Comparison of ENCODE assay signal across 25 cellular contexts in the genomic region with DNA sequence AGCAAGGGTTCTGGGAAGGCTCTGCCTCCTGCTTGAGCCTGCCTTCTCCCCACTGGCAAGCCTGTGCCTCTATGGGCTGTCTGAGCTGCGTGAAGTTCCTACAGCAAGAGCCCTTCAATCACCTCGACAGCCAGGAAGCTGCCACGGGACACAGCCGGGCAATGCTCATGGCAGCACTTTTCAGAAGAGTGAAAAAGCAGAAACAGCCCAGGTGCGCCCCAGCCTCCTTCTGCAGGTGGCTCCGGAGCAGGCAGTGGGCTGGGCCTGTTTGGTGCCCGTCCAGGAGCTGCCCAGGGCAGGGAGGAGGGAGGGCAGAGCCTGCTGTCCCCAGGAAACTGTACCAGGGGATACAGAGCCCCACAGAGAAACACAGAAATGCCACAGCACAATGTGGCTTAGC.
"Had no signal": no experiment of that assay in that cellular context is flagged by ENCODE, and none has a peak within 500 bp of the region (broad histone marks: within the 10 kb centered on the region; RNA-seq: fewer than 3 reads in every experiment).

No MANE protein-coding gene starts in this region.

- H3K4me1 Mint-ChIP-seq: activated naive CD8-positive, alpha-beta T cell treated with anti-CD3 and anti-CD28 coated beads, Interleukin-2, amount 50 U/mL, for 24 hours; WTC11 had no signal

- H3K4me3 Mint-ChIP-seq: activated CD8-positive, alpha-beta T cell treated with anti-CD3 and anti-CD28 coated beads, Interleukin-2, amount 10 ng/mL, durations not matched to agents 7 days and 5 days; activated naive CD8-positive, alpha-beta T cell treated with anti-CD3 and anti-CD28 coated beads, Interleukin-2, amount 50 U/mL, for 24 hours; T-helper 17 cell; WTC11 had no signal

- ATAC-seq: activated CD8-positive, alpha-beta T cell treated with anti-CD3 and anti-CD28 coated beads, Interleukin-2, amount 10 ng/mL, durations not matched to agents 7 days and 5 days; activated naive CD4-positive, alpha-beta T cell treated with anti-CD3 and anti-CD28 coated beads, Interleukin-2, amount 50 U/mL, for 72 hours; activated naive CD8-positive, alpha-beta T cell treated with anti-CD3 and anti-CD28 coated beads, Interleukin-2, amount 50 U/mL, for 24 hours; body of pancreas; T-helper 17 cell; WTC11 had no signal

- H3K27me3 ChIP-seq: ascending aorta, body of pancreas, Peyer's patch had no signal

- H3K4me1 ChIP-seq: ascending aorta, Peyer's patch had no signal

- DNase-seq: activated CD4-positive, alpha-beta T cell treated with anti-CD3 and anti-CD28 coated beads for 48 hours; activated CD4-positive, alpha-beta T cell treated with anti-CD3 and anti-CD28 coated beads, Interleukin-2, amount 50 U/mL, for 4 hours; activated CD4-positive, CD25-positive, alpha-beta regulatory T cell treated with anti-CD3 and anti-CD28 coated beads, Interleukin-2, amount 50 U/mL, for 72 hours; activated CD8-positive, alpha-beta memory T cell treated with anti-CD3 and anti-CD28 coated beads, Interleukin-2, amount 50 U/mL, for 48 hours; activated CD8-positive, alpha-beta T cell treated with anti-CD3 and anti-CD28 coated beads, Interleukin-2, amount 10 ng/mL, durations not matched to agents 7 days and 5 days; activated naive CD4-positive, alpha-beta T cell; activated naive CD8-positive, alpha-beta T cell treated with anti-CD3 and anti-CD28 coated beads, Interleukin-2, amount 50 U/mL, for 24 hours; activated T-cell treated with anti-CD3 and anti-CD28 coated beads, Interleukin-2, amount 50 U/mL, for 1 hour; amniotic stem cell; central memory CD4-positive, alpha-beta T cell; NCI-H1092 treated with DMSO at 0.1 percent for 48 hours; NCI-H1417 treated with DMSO at 0.1 percent for 48 hours; NCI-H1694; NCI-H2081; NCI-H510A treated with DMSO at 0.1 percent for 48 hours; NCI-H69; NK-92 treated with Interleukin-12 subunit alpha and Interleukin-12 subunit beta, amount 100 ng/mL, for 24 hours; Peyer's patch; SHP77 treated with DMSO at 0.1 percent for 48 hours; T-helper 17 cell; T-helper 9 cell had no signal

- H3K9me3 ChIP-seq: ascending aorta, body of pancreas, Peyer's patch had no signal

- H3K27me3 Mint-ChIP-seq: activated naive CD8-positive, alpha-beta T cell treated with anti-CD3 and anti-CD28 coated beads, Interleukin-2, amount 50 U/mL, for 24 hours; T-helper 17 cell had no signal

- H3K4me3 ChIP-seq: ascending aorta, body of pancreas, Peyer's patch had no signal

- H3K9me3 Mint-ChIP-seq: activated naive CD4-positive, alpha-beta T cell treated with anti-CD3 and anti-CD28 coated beads, Interleukin-2, amount 50 U/mL, for 72 hours; activated naive CD8-positive, alpha-beta T cell treated with anti-CD3 and anti-CD28 coated beads, Interleukin-2, amount 50 U/mL, for 24 hours had no signal

- H3K27ac ChIP-seq: ascending aorta, body of pancreas, Peyer's patch had no signal

- H3K27ac Mint-ChIP-seq: activated CD8-positive, alpha-beta T cell treated with anti-CD3 and anti-CD28 coated beads, Interleukin-2, amount 10 ng/mL, durations not matched to agents 7 days and 5 days; activated naive CD4-positive, alpha-beta T cell treated with anti-CD3 and anti-CD28 coated beads, Interleukin-2, amount 50 U/mL, for 72 hours; activated naive CD8-positive, alpha-beta T cell treated with anti-CD3 and anti-CD28 coated beads, Interleukin-2, amount 50 U/mL, for 24 hours; T-helper 17 cell; WTC11 had no signal
